In the genomic region with DNA sequence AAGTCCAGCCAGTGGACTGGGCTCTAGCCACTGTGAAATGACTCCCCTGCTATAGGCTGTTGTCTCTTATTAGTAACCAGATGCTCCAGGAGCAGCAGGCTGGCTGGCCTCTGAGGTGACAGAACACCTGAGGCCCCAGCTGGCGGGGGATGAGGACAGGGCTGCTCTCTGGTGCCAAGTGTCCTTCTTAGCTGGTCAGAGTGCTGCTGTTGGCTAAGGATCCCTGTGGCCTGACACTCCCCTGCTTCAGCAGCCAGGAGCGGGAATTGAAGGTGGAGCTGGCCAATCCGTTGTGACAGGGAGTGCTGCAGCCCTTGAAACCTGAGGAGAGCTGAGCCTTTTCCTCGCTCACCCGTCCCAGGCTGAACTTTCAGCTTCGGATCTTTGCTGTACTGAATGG, we compare ENCODE assay signal across 14 cellular contexts. TPM values are rescaled to one million over a fixed set of nuclear protein-coding genes. Genes with fewer than 3 reads are reported as not detected.
DNase-seq lines count a peak whose midpoint lies in the region; ATAC-seq, FAIRE-seq and TF ChIP-seq lines count a peak whose summit lies in the region.
"Had no signal": no experiment of that assay in that cellular context is flagged by ENCODE, and none has a peak within 500 bp of the region (broad histone marks: within the 10 kb centered on the region; RNA-seq: fewer than 3 reads in every experiment).

No MANE protein-coding gene starts in this region.

- TF ChIP-seq POLR2A in erythroblast (IDR thresholded peaks at IDR 0.05; ENCODE audit: low read length) = no peak

- H3K36me3 ChIP-seq in heart right ventricle = no peaks in the 10 kb centered on the region

- intact Hi-C loops in heart right ventricle (cut with DNase I) = no loop called here

- H3K9me3 ChIP-seq in heart right ventricle = peaks cover 0 to 4% (median 0%) of the 10 kb centered on the region in 11 donors
- H3K9me3 ChIP-seq: Caco-2 had no signal

- WGBS in heart right ventricle, 2 donors = 12 to 16% methylated on average over 6 of the region's 6 CpGs

- no peak overlapping the region for H3K4me3 ChIP-seq in heart right ventricle
- H3K4me3 ChIP-seq in retinal pigment epithelial cell (ENCODE audit: low read length) = no peak overlapping the region

- peak; percentile 99 for FAIRE-seq in HTR-8/SVneo (lab: Jason Lieb, UNC)
- FAIRE-seq: GM12892 had no signal

- H3K27ac ChIP-seq in heart right ventricle = peak overlapping the region in 2 of 10 donors; percentile 8 to 49

- TF ChIP-seq CTCF in heart right ventricle (IDR thresholded peaks at IDR 0.05) (no peak), retinal pigment epithelial cell (conservative IDR thresholded peaks at IDR 0.05; ENCODE audit: low read depth, low read length) (no peak)

- DNase-seq in HTR-8/SVneo (ENCODE audit: insufficient read length, low spot score) = no peak
- peak; percentile 47 for DNase-seq in NCI-H69 (lab: John Stamatoyannopoulos, UW)
- DNase-seq in heart right ventricle = peak; percentile 25 to 43
- DNase-seq in retinal pigment epithelial cell (ENCODE audit: low read depth) = peak; percentile 13
- DNase-seq in erythroblast (lab: John Stamatoyannopoulos, UW) = no peak
- DNase-seq in superior temporal gyrus (ENCODE audit: extremely low spot score) = no peak
- DNase-seq: activated effector memory CD4-positive, alpha-beta T cell treated with anti-CD3 and anti-CD28 coated beads, Interleukin-2, amount 50 U/mL, for 16 hours; Caco-2; KBM-7; stimulated activated CD4-positive, alpha-beta T cell treated with anti-CD3 and anti-CD28 coated beads, Interleukin-2, amount 100 ng/mL, for 48 hours; stimulated activated naive CD4-positive, alpha-beta T cell treated with Interleukin-2 at 50 U/mL for 16 hours had no signal

- no peaks in the 10 kb centered on the region for H3K27me3 ChIP-seq in heart right ventricle

- H3K4me1 ChIP-seq in heart right ventricle = peaks cover 0 to 19% (median 0%) of the 10 kb centered on the region in 9 donors
- H3K4me1 ChIP-seq: Caco-2 had no signal

- ATAC-seq in heart right ventricle = peak in 7 of 8 donors; percentile 44 to 90 (median 76)
- no peak for ATAC-seq in HG02870 (IDR thresholded peaks at IDR 0.05; ENCODE audit: unreplicated experiment)

RNA-seq across cellular contexts. Expression of a gene that starts 30.7 kb away (rescaled TPM):
- 1 to 10 TPM in 9 of 10 donors, under 1 TPM in 1; 1.00 to 5.9 (median 1.7) TPM for total RNA-seq in heart right ventricle
- under 1 TPM; 0.51 to 0.68 TPM for polyA plus RNA-seq in heart right ventricle
- total RNA-seq: Caco-2 had no signal

RNA-seq across cellular contexts. Expression of a gene that starts 45.8 kb away (rescaled TPM):
- total RNA-seq in heart right ventricle = 1 to 10 TPM in 1 of 10 donors, under 1 TPM in 4, not detected in 5; 0.36 to 1.1 (median 0.74) TPM
- polyA plus RNA-seq in heart right ventricle = under 1 TPM; 0.51 to 0.61 TPM
- total RNA-seq: neural crest cell had no signal

Comparison
In these comparisons a context has a peak if more than half of its experiments do, and no peak if none do; other contexts are left out.
1. DNase-seq: peak in NCI-H69 (single experiment), heart right ventricle (2 of 2) and retinal pigment epithelial cell (single experiment); none in HTR-8/SVneo (single experiment), erythroblast (0 of 2) and superior temporal gyrus (single experiment).